Comparison of ENCODE assay signal across 24 cellular contexts in the genomic region with DNA sequence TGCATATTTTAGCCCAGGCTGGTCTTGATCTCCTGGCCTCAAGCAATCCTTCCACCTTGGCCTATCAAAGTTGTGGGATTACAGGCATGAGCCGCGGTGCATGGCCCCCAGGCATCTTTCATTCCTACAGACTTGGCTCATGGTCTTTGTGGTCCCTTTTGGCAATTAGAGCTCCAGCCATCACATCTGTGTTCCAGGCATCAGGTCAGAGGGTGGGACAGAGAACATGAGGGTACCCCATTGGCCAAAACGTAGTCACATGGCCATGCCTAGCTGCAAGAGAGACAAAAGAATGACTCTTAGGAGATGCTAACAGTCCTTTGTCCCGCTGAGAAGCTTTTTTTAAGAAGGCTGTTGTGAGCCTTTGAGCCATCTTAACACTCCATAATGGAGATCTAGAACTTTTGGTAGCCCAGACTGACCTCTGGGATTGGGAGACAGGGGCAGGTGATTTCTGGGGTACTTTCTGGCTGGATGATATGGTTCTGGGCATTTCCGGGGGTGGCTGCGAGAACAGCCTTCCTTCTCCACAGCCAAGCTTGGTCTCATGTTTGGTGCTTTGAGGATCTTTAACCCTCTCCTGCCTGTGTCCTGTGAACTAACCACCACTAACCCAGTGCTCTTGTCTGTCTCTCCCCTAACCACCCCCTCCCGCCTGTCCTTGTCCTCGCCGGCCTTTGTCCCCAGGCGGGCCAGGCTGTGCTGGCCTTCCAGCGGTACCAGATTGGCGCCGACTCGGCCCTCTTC. TPM values are rescaled to one million over a fixed set of nuclear protein-coding genes. Genes with fewer than 3 reads are reported as not detected.
"Had no signal": no experiment of that assay in that cellular context is flagged by ENCODE, and none has a peak within 500 bp of the region (broad histone marks: within the 10 kb centered on the region; RNA-seq: fewer than 3 reads in every experiment).

No MANE protein-coding gene starts in this region.

- H3K9me3 Mint-ChIP-seq: activated naive CD4-positive, alpha-beta T cell treated with anti-CD3 and anti-CD28 coated beads, Interleukin-2, amount 50 U/mL, for 72 hours; immature natural killer cell; memory B cell; naive B cell; stimulated activated naive B cell treated with anti-CD40 and anti-IgM and Interleukin-4, amounts not matched to agents 10 μg/mL and 1 μg/mL and 100 μg/mL, for 72 hours had no signal

- H3K9ac ChIP-seq: parathyroid adenoma had no signal

- H3K27me3 ChIP-seq: adrenal gland, heart left ventricle, neutrophil, upper lobe of right lung had no signal

- H3K36me3 ChIP-seq: adrenal gland had no signal

- H3K27ac ChIP-seq: adrenal gland, gastroesophageal sphincter, heart left ventricle, neutrophil, parathyroid adenoma, spleen, thoracic aorta, upper lobe of right lung had no signal

- H3K4me3 Mint-ChIP-seq: immature natural killer cell; memory B cell; naive B cell; stimulated activated naive B cell treated with anti-CD40 and anti-IgM and Interleukin-4, amounts not matched to agents 10 μg/mL and 1 μg/mL and 100 μg/mL, for 72 hours had no signal

- FAIRE-seq: bronchial epithelial cell had no signal

- H3K27ac Mint-ChIP-seq: activated naive CD4-positive, alpha-beta T cell treated with anti-CD3 and anti-CD28 coated beads, Interleukin-2, amount 50 U/mL, for 72 hours; immature natural killer cell; memory B cell; naive B cell; stimulated activated naive B cell treated with anti-CD40 and anti-IgM and Interleukin-4, amounts not matched to agents 10 μg/mL and 1 μg/mL and 100 μg/mL, for 72 hours had no signal

- H3K9me3 ChIP-seq: adrenal gland, gastroesophageal sphincter, heart left ventricle, mucosa of descending colon, neutrophil, spleen, thoracic aorta, upper lobe of right lung had no signal

- ATAC-seq: activated naive CD4-positive, alpha-beta T cell treated with anti-CD3 and anti-CD28 coated beads, Interleukin-2, amount 50 U/mL, for 72 hours; esophagus mucosa; gastroesophageal sphincter; heart left ventricle; mucosa of descending colon; stimulated activated naive B cell treated with anti-CD40 and anti-IgM and Interleukin-4, amounts not matched to agents 10 μg/mL and 1 μg/mL and 100 μg/mL, for 72 hours; upper lobe of right lung had no signal

- H3K4me1 Mint-ChIP-seq: immature natural killer cell had no signal

- H2AFZ ChIP-seq: parathyroid adenoma had no signal

- H3K4me1 ChIP-seq: adrenal gland, gastroesophageal sphincter, parathyroid adenoma, spleen, upper lobe of right lung had no signal

- H3K4me3 ChIP-seq: adrenal gland, gastroesophageal sphincter, heart left ventricle, mucosa of descending colon, spleen, thoracic aorta, upper lobe of right lung had no signal

- DNase-seq: activated CD4-positive, alpha-beta T cell treated with anti-CD3 and anti-CD28 coated beads for 1 hour; activated CD8-positive, alpha-beta memory T cell treated with anti-CD3 and anti-CD28 coated beads for 24 hours; activated gamma-delta T cell; adrenal gland; cerebellar nuclear complex; effector CD4-positive, alpha-beta T cell; heart left ventricle; immature natural killer cell; mucosa of descending colon; naive B cell; spleen; stimulated activated CD4-positive, alpha-beta T cell treated with anti-CD3 and anti-CD28 coated beads, Interleukin-4, amount 100 ng/mL, for 4 hours; stimulated activated naive B cell treated with anti-CD40 and anti-IgM and Interleukin-4, amounts not matched to agents 10 μg/mL and 1 μg/mL and 100 μg/mL, for 72 hours; T1000; upper lobe of right lung had no signal

- H3K27me3 Mint-ChIP-seq: memory B cell, naive B cell had no signal

- H3K36me3 Mint-ChIP-seq: activated naive CD4-positive, alpha-beta T cell treated with anti-CD3 and anti-CD28 coated beads, Interleukin-2, amount 50 U/mL, for 72 hours; immature natural killer cell; naive B cell had no signal

- H3K79me2 ChIP-seq: parathyroid adenoma had no signal

RNA-seq across cellular contexts. Expression of gene SYNGR1, which starts 31.4 kb away (rescaled TPM):
- total RNA-seq: T-helper 1 cell treated with Interleukin-12 subunit alpha and Interleukin-12 subunit beta and Interleukin-4 antibody, amounts not matched to agents 30 ng/mL and 1 ng/mL, for 36 hours had no signal
